In genomic region chr9:137417161-137418021, GRCh38 we compare ENCODE assay signal across 1 cellular context.
TF ChIP-seq lines count a peak whose summit lies in the region.

No MANE protein-coding gene starts in this region.

TF ChIP-seq in GM23338, 12 proteins besides CTCF, POLR2A, EP300 and RAD21 (continued from another document):
- TF ChIP-seq REST (IDR thresholded peaks at IDR 0.05; ENCODE audit: unreplicated experiment) (no peak), NANOG (IDR thresholded peaks at IDR 0.05; ENCODE audit: borderline replicate concordance) (no peak), ZNF114 (CRISPR knock-in tag; IDR thresholded peaks at IDR 0.05) (no peak), EZH2 (IDR thresholded peaks at IDR 0.05; ENCODE audit: low read depth, unreplicated experiment) (no peak), EZH2phosphoT487 (IDR thresholded peaks at IDR 0.05; ENCODE audit: unreplicated experiment) (no peak), ZNF331 (CRISPR knock-in tag; IDR thresholded peaks at IDR 0.05; ENCODE audit: low read depth) (no peak), CREB1 (CRISPR knock-in tag; IDR thresholded peaks at IDR 0.05; ENCODE audit: low read depth) (no peak), STAT1 (IDR thresholded peaks at IDR 0.05; ENCODE audit: unreplicated experiment) (no peak)
- TF ChIP-seq, protein P1, sequence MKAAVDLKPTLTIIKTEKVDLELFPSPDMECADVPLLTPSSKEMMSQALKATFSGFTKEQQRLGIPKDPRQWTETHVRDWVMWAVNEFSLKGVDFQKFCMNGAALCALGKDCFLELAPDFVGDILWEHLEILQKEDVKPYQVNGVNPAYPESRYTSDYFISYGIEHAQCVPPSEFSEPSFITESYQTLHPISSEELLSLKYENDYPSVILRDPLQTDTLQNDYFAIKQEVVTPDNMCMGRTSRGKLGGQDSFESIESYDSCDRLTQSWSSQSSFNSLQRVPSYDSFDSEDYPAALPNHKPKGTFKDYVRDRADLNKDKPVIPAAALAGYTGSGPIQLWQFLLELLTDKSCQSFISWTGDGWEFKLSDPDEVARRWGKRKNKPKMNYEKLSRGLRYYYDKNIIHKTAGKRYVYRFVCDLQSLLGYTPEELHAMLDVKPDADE (IDR thresholded peaks at IDR 0.05) = no peak
- TF ChIP-seq, protein P2, sequence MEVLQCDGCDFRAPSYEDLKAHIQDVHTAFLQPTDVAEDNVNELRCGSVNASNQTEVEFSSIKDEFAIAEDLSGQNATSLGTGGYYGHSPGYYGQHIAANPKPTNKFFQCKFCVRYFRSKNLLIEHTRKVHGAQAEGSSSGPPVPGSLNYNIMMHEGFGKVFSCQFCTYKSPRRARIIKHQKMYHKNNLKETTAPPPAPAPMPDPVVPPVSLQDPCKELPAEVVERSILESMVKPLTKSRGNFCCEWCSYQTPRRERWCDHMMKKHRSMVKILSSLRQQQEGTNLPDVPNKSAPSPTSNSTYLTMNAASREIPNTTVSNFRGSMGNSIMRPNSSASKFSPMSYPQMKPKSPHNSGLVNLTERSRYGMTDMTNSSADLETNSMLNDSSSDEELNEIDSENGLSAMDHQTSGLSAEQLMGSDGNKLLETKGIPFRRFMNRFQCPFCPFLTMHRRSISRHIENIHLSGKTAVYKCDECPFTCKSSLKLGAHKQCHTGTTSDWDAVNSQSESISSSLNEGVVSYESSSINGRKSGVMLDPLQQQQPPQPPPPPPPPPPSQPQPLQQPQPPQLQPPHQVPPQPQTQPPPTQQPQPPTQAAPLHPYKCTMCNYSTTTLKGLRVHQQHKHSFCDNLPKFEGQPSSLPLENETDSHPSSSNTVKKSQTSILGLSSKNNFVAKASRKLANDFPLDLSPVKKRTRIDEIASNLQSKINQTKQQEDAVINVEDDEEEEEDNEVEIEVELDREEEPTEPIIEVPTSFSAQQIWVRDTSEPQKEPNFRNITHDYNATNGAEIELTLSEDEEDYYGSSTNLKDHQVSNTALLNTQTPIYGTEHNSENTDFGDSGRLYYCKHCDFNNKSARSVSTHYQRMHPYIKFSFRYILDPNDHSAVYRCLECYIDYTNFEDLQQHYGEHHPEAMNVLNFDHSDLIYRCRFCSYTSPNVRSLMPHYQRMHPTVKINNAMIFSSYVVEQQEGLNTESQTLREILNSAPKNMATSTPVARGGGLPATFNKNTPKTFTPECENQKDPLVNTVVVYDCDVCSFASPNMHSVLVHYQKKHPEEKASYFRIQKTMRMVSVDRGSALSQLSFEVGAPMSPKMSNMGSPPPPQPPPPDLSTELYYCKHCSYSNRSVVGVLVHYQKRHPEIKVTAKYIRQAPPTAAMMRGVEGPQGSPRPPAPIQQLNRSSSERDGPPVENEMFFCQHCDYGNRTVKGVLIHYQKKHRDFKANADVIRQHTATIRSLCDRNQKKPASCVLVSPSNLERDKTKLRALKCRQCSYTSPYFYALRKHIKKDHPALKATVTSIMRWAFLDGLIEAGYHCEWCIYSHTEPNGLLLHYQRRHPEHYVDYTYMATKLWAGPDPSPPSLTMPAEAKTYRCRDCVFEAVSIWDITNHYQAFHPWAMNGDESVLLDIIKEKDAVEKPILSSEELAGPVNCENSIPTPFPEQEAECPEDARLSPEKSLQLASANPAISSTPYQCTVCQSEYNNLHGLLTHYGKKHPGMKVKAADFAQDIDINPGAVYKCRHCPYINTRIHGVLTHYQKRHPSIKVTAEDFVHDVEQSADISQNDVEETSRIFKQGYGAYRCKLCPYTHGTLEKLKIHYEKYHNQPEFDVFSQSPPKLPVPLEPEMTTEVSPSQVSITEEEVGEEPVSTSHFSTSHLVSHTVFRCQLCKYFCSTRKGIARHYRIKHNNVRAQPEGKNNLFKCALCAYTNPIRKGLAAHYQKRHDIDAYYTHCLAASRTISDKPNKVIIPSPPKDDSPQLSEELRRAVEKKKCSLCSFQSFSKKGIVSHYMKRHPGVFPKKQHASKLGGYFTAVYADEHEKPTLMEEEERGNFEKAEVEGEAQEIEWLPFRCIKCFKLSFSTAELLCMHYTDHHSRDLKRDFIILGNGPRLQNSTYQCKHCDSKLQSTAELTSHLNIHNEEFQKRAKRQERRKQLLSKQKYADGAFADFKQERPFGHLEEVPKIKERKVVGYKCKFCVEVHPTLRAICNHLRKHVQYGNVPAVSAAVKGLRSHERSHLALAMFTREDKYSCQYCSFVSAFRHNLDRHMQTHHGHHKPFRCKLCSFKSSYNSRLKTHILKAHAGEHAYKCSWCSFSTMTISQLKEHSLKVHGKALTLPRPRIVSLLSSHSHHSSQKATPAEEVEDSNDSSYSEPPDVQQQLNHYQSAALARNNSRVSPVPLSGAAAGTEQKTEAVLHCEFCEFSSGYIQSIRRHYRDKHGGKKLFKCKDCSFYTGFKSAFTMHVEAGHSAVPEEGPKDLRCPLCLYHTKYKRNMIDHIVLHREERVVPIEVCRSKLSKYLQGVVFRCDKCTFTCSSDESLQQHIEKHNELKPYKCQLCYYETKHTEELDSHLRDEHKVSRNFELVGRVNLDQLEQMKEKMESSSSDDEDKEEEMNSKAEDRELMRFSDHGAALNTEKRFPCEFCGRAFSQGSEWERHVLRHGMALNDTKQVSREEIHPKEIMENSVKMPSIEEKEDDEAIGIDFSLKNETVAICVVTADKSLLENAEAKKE (CRISPR knock-in tag; IDR thresholded peaks at IDR 0.05) = no peak
